ENCODE assay signal across 9 cellular contexts in the genomic region with DNA sequence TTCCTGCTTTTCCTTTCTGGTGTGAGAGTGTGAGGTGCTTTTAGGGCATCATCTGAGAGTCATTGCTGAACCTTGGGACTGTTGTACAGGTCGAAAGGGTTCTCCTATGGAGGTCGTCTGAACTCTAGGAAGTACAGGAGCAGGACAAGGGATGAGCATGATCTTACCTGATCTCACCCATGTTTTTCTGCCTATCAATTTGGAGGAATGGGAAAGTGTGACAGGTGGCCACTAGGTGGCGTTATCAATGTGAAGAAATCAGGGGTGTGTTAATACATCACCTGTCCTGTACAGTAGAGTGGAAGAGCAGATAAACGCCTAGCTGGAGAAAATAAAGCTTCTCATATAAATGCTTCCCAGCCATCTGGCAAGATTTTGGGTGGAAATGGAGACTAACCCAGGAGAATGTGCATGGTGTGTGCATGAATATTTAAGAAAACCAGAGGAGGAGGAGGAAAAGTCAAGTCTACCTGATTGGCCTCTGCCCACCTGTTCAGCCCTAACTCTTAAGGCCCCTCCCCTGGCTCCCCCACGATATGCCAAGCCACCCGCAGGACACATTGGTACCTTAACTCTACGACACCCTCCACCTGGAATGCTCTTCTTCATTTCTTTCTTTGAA.
A peak's percentile ranks its signal among the peaks of the same experiment; 100 is the strongest.
DNase-seq lines count a peak whose midpoint lies in the region; ATAC-seq and TF ChIP-seq lines count a peak whose summit lies in the region.
"Had no signal": no experiment of that assay in that cellular context is flagged by ENCODE, and none has a peak within 500 bp of the region (broad histone marks: within the 10 kb centered on the region; RNA-seq: fewer than 3 reads in every experiment).

No MANE protein-coding gene starts in this region.

- no peak overlapping the region for H3K4me3 Mint-ChIP-seq in HFFc6
- H3K4me3 Mint-ChIP-seq in WTC11 = no peak overlapping the region
- no peak overlapping the region for H3K4me3 Mint-ChIP-seq in mesothelial cell of epicardium
- H3K4me3 Mint-ChIP-seq: T-helper 1 cell treated with Interleukin-12 subunit alpha and Interleukin-12 subunit beta and Interleukin-4 antibody, amounts not matched to agents 30 μg/mL and 1 μg/mL, for 36 hours had no signal

- H3K27ac Mint-ChIP-seq in HFFc6 = no peak overlapping the region
- no peak overlapping the region for H3K27ac Mint-ChIP-seq in WTC11
- no peak overlapping the region for H3K27ac Mint-ChIP-seq in mesothelial cell of epicardium
- H3K27ac Mint-ChIP-seq: T-helper 1 cell treated with Interleukin-12 subunit alpha and Interleukin-12 subunit beta and Interleukin-4 antibody, amounts not matched to agents 30 μg/mL and 1 μg/mL, for 36 hours had no signal

- H3K4me1 Mint-ChIP-seq in HFFc6 (ENCODE audit: low read depth) = peaks cover 31% of the 10 kb centered on the region
- peaks cover 11% of the 10 kb centered on the region for H3K4me1 Mint-ChIP-seq in WTC11
- peaks cover 13% of the 10 kb centered on the region for H3K4me1 Mint-ChIP-seq in mesothelial cell of epicardium

- ATAC-seq in WTC11 (peak; percentile 71), HG02571 (IDR thresholded peaks at IDR 0.05; ENCODE audit: unreplicated experiment) (no peak)

- peak; percentile 97 for TF ChIP-seq CTCF in HFFc6 (IDR thresholded peaks at IDR 0.05)
- peak; percentile 76 for TF ChIP-seq CTCF in WTC11 (IDR thresholded peaks at IDR 0.05)
- TF ChIP-seq CTCF in mesothelial cell of epicardium (IDR thresholded peaks at IDR 0.05; ENCODE audit: unreplicated experiment) = peak; percentile 92

- POLR2A ChIA-PET in WTC11 (lab: Charles Lee) = no interaction called here

- H3K27me3 Mint-ChIP-seq in HFFc6 (ENCODE audit: insufficient read depth) (no peaks in the 10 kb centered on the region; the same call in 1 of the 2 replicates), WTC11 (ENCODE audit: low read depth) (no peaks in the 10 kb centered on the region), mesothelial cell of epicardium (ENCODE audit: low read depth) (no peaks in the 10 kb centered on the region)

- CTCF ChIA-PET in WTC11 (lab: Charles Lee) = interaction anchor here (0.7 to 12.8 kb wide), 21 partner anchors 14 to 463 kb away, joined by 3 to 396 read pairs (median 8); no protein-coding TSS in a partner anchor

- H3K9me3 Mint-ChIP-seq in HFFc6 (no peaks in the 10 kb centered on the region), WTC11 (no peaks in the 10 kb centered on the region), mesothelial cell of epicardium (no peaks in the 10 kb centered on the region)
- H3K9me3 Mint-ChIP-seq: T-helper 1 cell treated with Interleukin-12 subunit alpha and Interleukin-12 subunit beta and Interleukin-4 antibody, amounts not matched to agents 30 μg/mL and 1 μg/mL, for 36 hours had no signal

- DNase-seq in DMS53 (lab: John Stamatoyannopoulos, UW) (peak; percentile 97), HFFc6 (peak; percentile 13), NCI-H2171 (lab: John Stamatoyannopoulos, UW) (peak; percentile 83), WTC11 (ENCODE audit: low spot score) (peak; percentile 73), dermis blood vessel endothelial cell (peak; percentile 62), mesothelial cell of epicardium (ENCODE audit: low spot score in 2 of 2, unreplicated experiment in 2 of 2) (peak in 1 of 2 experiments; percentile 64), superior temporal gyrus (ENCODE audit: extremely low spot score) (peak; percentile 76)

- H3K36me3 Mint-ChIP-seq in HFFc6 (ENCODE audit: low read depth) = no peaks in the 10 kb centered on the region
- H3K36me3 Mint-ChIP-seq in WTC11 = no peaks in the 10 kb centered on the region
- H3K36me3 Mint-ChIP-seq in mesothelial cell of epicardium = no peaks in the 10 kb centered on the region

TF ChIP-seq in WTC11, 78 proteins besides CTCF, POLR2A, EP300 and RAD21:
- no peak for TF ChIP-seq TEAD1 (CRISPR knock-in tag; IDR thresholded peaks at IDR 0.05)
- TF ChIP-seq, protein P1, sequence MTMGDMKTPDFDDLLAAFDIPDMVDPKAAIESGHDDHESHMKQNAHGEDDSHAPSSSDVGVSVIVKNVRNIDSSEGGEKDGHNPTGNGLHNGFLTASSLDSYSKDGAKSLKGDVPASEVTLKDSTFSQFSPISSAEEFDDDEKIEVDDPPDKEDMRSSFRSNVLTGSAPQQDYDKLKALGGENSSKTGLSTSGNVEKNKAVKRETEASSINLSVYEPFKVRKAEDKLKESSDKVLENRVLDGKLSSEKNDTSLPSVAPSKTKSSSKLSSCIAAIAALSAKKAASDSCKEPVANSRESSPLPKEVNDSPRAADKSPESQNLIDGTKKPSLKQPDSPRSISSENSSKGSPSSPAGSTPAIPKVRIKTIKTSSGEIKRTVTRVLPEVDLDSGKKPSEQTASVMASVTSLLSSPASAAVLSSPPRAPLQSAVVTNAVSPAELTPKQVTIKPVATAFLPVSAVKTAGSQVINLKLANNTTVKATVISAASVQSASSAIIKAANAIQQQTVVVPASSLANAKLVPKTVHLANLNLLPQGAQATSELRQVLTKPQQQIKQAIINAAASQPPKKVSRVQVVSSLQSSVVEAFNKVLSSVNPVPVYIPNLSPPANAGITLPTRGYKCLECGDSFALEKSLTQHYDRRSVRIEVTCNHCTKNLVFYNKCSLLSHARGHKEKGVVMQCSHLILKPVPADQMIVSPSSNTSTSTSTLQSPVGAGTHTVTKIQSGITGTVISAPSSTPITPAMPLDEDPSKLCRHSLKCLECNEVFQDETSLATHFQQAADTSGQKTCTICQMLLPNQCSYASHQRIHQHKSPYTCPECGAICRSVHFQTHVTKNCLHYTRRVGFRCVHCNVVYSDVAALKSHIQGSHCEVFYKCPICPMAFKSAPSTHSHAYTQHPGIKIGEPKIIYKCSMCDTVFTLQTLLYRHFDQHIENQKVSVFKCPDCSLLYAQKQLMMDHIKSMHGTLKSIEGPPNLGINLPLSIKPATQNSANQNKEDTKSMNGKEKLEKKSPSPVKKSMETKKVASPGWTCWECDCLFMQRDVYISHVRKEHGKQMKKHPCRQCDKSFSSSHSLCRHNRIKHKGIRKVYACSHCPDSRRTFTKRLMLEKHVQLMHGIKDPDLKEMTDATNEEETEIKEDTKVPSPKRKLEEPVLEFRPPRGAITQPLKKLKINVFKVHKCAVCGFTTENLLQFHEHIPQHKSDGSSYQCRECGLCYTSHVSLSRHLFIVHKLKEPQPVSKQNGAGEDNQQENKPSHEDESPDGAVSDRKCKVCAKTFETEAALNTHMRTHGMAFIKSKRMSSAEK (CRISPR knock-in tag; IDR thresholded peaks at IDR 0.05; ENCODE audit: borderline replicate concordance) = no peak
- TF ChIP-seq, protein P2, sequence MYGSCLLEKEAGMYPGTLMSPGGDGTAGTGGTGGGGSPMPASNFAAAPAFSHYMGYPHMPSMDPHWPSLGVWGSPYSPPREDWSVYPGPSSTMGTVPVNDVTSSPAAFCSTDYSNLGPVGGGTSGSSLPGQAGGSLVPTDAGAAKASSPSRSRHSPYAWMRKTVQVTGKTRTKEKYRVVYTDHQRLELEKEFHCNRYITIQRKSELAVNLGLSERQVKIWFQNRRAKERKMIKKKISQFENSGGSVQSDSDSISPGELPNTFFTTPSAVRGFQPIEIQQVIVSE (CRISPR knock-in tag; IDR thresholded peaks at IDR 0.05; ENCODE audit: borderline replicate concordance) = no peak
- TF ChIP-seq ZNF121 (CRISPR knock-in tag; IDR thresholded peaks at IDR 0.05) = no peak
- TF ChIP-seq, protein P3, sequence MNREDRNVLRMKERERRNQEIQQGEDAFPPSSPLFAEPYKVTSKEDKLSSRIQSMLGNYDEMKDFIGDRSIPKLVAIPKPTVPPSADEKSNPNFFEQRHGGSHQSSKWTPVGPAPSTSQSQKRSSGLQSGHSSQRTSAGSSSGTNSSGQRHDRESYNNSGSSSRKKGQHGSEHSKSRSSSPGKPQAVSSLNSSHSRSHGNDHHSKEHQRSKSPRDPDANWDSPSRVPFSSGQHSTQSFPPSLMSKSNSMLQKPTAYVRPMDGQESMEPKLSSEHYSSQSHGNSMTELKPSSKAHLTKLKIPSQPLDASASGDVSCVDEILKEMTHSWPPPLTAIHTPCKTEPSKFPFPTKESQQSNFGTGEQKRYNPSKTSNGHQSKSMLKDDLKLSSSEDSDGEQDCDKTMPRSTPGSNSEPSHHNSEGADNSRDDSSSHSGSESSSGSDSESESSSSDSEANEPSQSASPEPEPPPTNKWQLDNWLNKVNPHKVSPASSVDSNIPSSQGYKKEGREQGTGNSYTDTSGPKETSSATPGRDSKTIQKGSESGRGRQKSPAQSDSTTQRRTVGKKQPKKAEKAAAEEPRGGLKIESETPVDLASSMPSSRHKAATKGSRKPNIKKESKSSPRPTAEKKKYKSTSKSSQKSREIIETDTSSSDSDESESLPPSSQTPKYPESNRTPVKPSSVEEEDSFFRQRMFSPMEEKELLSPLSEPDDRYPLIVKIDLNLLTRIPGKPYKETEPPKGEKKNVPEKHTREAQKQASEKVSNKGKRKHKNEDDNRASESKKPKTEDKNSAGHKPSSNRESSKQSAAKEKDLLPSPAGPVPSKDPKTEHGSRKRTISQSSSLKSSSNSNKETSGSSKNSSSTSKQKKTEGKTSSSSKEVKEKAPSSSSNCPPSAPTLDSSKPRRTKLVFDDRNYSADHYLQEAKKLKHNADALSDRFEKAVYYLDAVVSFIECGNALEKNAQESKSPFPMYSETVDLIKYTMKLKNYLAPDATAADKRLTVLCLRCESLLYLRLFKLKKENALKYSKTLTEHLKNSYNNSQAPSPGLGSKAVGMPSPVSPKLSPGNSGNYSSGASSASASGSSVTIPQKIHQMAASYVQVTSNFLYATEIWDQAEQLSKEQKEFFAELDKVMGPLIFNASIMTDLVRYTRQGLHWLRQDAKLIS (CRISPR knock-in tag; IDR thresholded peaks at IDR 0.05; ENCODE audit: borderline replicate concordance) = no peak
- no peak for TF ChIP-seq NFE2L1 (CRISPR knock-in tag; IDR thresholded peaks at IDR 0.05)
- TF ChIP-seq SMAD3 (CRISPR knock-in tag; IDR thresholded peaks at IDR 0.05; ENCODE audit: borderline replicate concordance) = no peak
